28 cellular contexts compared by ENCODE assay signal in genomic region chr2:231270221-231271114, GRCh38.
DNase-seq lines count a peak whose midpoint lies in the region; ATAC-seq and TF ChIP-seq lines count a peak whose summit lies in the region.
"Had no signal": no experiment of that assay in that cellular context is flagged by ENCODE, and none has a peak within 500 bp of the region (broad histone marks: within the 10 kb centered on the region; RNA-seq: fewer than 3 reads in every experiment).

No MANE protein-coding gene starts in this region.

- WGBS in adrenal gland, 4 donors, result 46 to 53% (median 50%) methylated on average over 20 of the region's 20 CpGs
- WGBS in sigmoid colon, 2 donors, result 86 to 93% methylated on average over 20 of the region's 20 CpGs

- H3K4me1 ChIP-seq in adrenal gland (replicated peaks in 1 of 2), result peaks cover 12 to 15% of the 10 kb centered on the region in 2 donors
- H3K4me1 ChIP-seq in lower lobe of right lung, result no peaks in the 10 kb centered on the region
- peaks cover 0 to 39% (median 23%) of the 10 kb centered on the region in 4 donors for H3K4me1 ChIP-seq in sigmoid colon
- no peaks in the 10 kb centered on the region for H3K4me1 ChIP-seq in HAP-1
- H3K4me1 ChIP-seq: esophagus squamous epithelium, Peyer's patch, SJCRH30 had no signal

- H3K9me3 ChIP-seq in adrenal gland (replicated peaks in 1 of 3), result no peaks in the 10 kb centered on the region
- H3K9me3 ChIP-seq in lower lobe of right lung, result no peaks in the 10 kb centered on the region
- no peaks in the 10 kb centered on the region for H3K9me3 ChIP-seq in sigmoid colon
- no peaks in the 10 kb centered on the region for H3K9me3 ChIP-seq in HAP-1
- H3K9me3 ChIP-seq: esophagus squamous epithelium, Peyer's patch, SJCRH30 had no signal

- DNase-seq in DMS79 (lab: John Stamatoyannopoulos, UW) (peak; percentile 43), adrenal gland (peak; percentile 71 to 93 (median 83)), lower lobe of right lung (no peak), sigmoid colon (peak; percentile 94), Kasumi-1 (lab: John Stamatoyannopoulos, UW) (no peak), HAP-1 (ENCODE audit: low spot score in 2 of 2) (no peak), ACHN (no peak), DMS153 treated with DMSO at 0.1 percent for 48 hours (lab: John Stamatoyannopoulos, UW; ENCODE audit: unreplicated experiment) (no peak)
- DNase-seq: activated B cell treated with CpG ODN at 0.5 μM for 24 hours; activated CD4-positive, alpha-beta memory T cell treated with anti-CD3 and anti-CD28 coated beads for 36 hours; activated naive CD4-positive, alpha-beta T cell treated with anti-CD3 and anti-CD28 coated beads for 36 hours; activated T-cell treated with anti-CD3 and anti-CD28 coated beads, Interleukin-2, amount 50 U/mL, for 1 hour; aorta; CD4-positive, alpha-beta T cell; DMS53; effector memory CD8-positive, alpha-beta T cell; esophagus squamous epithelium; NCI-H1105 treated with DMSO at 0.1 percent for 48 hours; NCI-H2107; NCI-H510A treated with DMSO at 0.1 percent for 48 hours; NK-92 treated with Interleukin-12 subunit alpha and Interleukin-12 subunit beta, amount 100 ng/mL, for 24 hours; Peyer's patch; right cardiac atrium; SJCRH30; stimulated activated CD8-positive, alpha-beta memory T cell treated with anti-CD3 and anti-CD28 coated beads, Interleukin-4, amount 100 ng/mL, for 48 hours; T-helper 2 cell had no signal

- peak; percentile 73 to 88 (median 82) for TF ChIP-seq EP300 in sigmoid colon (IDR thresholded peaks at IDR 0.05)

- ATAC-seq in lower lobe of right lung, result peak; percentile 89 to 90
- ATAC-seq: effector memory CD8-positive, alpha-beta T cell; HepG2; left colon; right cardiac atrium had no signal

- H3K27me3 ChIP-seq in adrenal gland (no peaks in the 10 kb centered on the region), lower lobe of right lung (ENCODE audit: low read depth) (no peaks in the 10 kb centered on the region), sigmoid colon (no peaks in the 10 kb centered on the region), HAP-1 (ENCODE audit: low read depth) (no peaks in the 10 kb centered on the region)
- H3K27me3 ChIP-seq: esophagus squamous epithelium, Peyer's patch, SJCRH30 had no signal

- intact Hi-C loops in adrenal gland (cut with DNase I), result no loop called here
- intact Hi-C loops in lower lobe of right lung (cut with DNase I), result no loop called here
- intact Hi-C loops in sigmoid colon (cut with DNase I), result loop anchor here (2.0 to 5.0 kb wide), 3 partner anchors 46 to 163 kb away; no protein-coding TSS in a partner anchor

- TF ChIP-seq CTCF in adrenal gland (IDR thresholded peaks at IDR 0.05) (no peak), lower lobe of right lung (IDR thresholded peaks at IDR 0.05) (no peak), sigmoid colon (IDR thresholded peaks at IDR 0.05) (no peak)

- in situ Hi-C loops in HAP-1 (cut with MboI; ENCODE audit: low sequenced_read_pairs), result no loop called here
- in situ Hi-C loops in ACHN (cut with HindIII; ENCODE audit: low pct_ligation_motif_present, low pct_unique_long_range_greater_than_20kb, low sequenced_read_pairs), result no loop called here

- H3K27ac ChIP-seq in adrenal gland, result peak overlapping the region; percentile 42 to 94 (median 84)
- H3K27ac ChIP-seq in lower lobe of right lung, result peak overlapping the region; percentile 75
- H3K27ac ChIP-seq in sigmoid colon, result peak overlapping the region in 3 of 4 donors; percentile 85 to 91 (median 85)
- H3K27ac ChIP-seq: esophagus squamous epithelium, SJCRH30 had no signal

- TF ChIP-seq POLR2A in adrenal gland (IDR thresholded peaks at IDR 0.05) (no peak), sigmoid colon (IDR thresholded peaks at IDR 0.05) (no peak)

- H3K36me3 ChIP-seq in adrenal gland (replicated peaks in 1 of 2) (peaks cover 0 to 24% of the 10 kb centered on the region in 2 donors), lower lobe of right lung (peaks cover 22% of the 10 kb centered on the region), sigmoid colon (peaks cover 6 to 29% (median 7%) of the 10 kb centered on the region in 4 donors), HAP-1 (replicated peaks) (peaks cover 5% of the 10 kb centered on the region; the same call in 1 of the 2 replicates)

- peak overlapping the region in 1 of 4 donors; percentile 1 for H3K4me3 ChIP-seq in adrenal gland
- H3K4me3 ChIP-seq in lower lobe of right lung, result peak overlapping the region; percentile 38
- H3K4me3 ChIP-seq in sigmoid colon, result peak overlapping the region in 3 of 4 donors; percentile 1 to 34 (median 6)
- no peak overlapping the region for H3K4me3 ChIP-seq in HAP-1
- H3K4me3 ChIP-seq: esophagus squamous epithelium, Peyer's patch, SJCRH30 had no signal

Comparison
In these comparisons a context has a peak if more than half of its experiments do, and no peak if none do; other contexts are left out.
1. DNase-seq: peak in DMS79 (single experiment), adrenal gland (7 of 7) and sigmoid colon (single experiment); none in lower lobe of right lung (single experiment), Kasumi-1 (0 of 2), HAP-1 (0 of 2), ACHN (single experiment) and DMS153 treated with DMSO at 0.1 percent for 48 hours (single experiment).
2. Peak in every context shown above with its lines, with median percentiles within 50 percentile points of each other: H3K27ac ChIP-seq.